ENCODE assay signal across 19 cellular contexts in genomic region chrX:39487166-39488006, GRCh38.
DNase-seq lines count a peak whose midpoint lies in the region; ATAC-seq, FAIRE-seq and TF ChIP-seq lines count a peak whose summit lies in the region.
"Had no signal": no experiment of that assay in that cellular context is flagged by ENCODE, and none has a peak within 500 bp of the region (broad histone marks: within the 10 kb centered on the region; RNA-seq: fewer than 3 reads in every experiment).

No MANE protein-coding gene starts in this region.

- peak overlapping the region; percentile 47 for H3K4me3 Mint-ChIP-seq in activated CD4-positive, alpha-beta T cell treated with anti-CD3 and anti-CD28 coated beads, Interleukin-2, amount 10 ng/mL, durations not matched to agents 24 days and 14 days
- H3K4me3 Mint-ChIP-seq in nephron = no peak overlapping the region
- no peak overlapping the region for H3K4me3 Mint-ChIP-seq in stimulated activated effector memory CD8-positive, alpha-beta T cell treated with anti-CD3 and anti-CD28 coated beads, Interleukin-12 subunit alpha, Interleukin-12 subunit beta, amount 100 ng/mL, for 72 hours

- TF ChIP-seq POLR2A in GM12892 (IDR thresholded peaks at IDR 0.05; ENCODE audit: low read depth, low read length) = no peak

- peak overlapping the region; percentile 73 for H3K27ac Mint-ChIP-seq in activated CD4-positive, alpha-beta T cell treated with anti-CD3 and anti-CD28 coated beads, Interleukin-2, amount 10 ng/mL, durations not matched to agents 24 days and 14 days
- H3K27ac Mint-ChIP-seq in nephron = peak overlapping the region in 2 of 3 experiments; percentile 67 to 75
- H3K27ac Mint-ChIP-seq in stimulated activated effector memory CD8-positive, alpha-beta T cell treated with anti-CD3 and anti-CD28 coated beads, Interleukin-12 subunit alpha, Interleukin-12 subunit beta, amount 100 ng/mL, for 72 hours = no peak overlapping the region

- no peak overlapping the region for H2AFZ ChIP-seq in OCI-LY3 (ENCODE audit: low read depth, low read length)

- no peak overlapping the region for H3K27ac ChIP-seq in OCI-LY3 (ENCODE audit: low read length)
- H3K27ac ChIP-seq: lower lobe of right lung, testis had no signal

- H3K79me2 ChIP-seq in OCI-LY3 (ENCODE audit: low read length) = no peaks in the 10 kb centered on the region

- H3K4me3 ChIP-seq in OCI-LY3 (ENCODE audit: low read length) = no peak overlapping the region
- H3K4me3 ChIP-seq: lower lobe of right lung, testis had no signal

- no peak for DNase-seq in activated CD4-positive, alpha-beta T cell treated with anti-CD3 and anti-CD28 coated beads, Interleukin-2, amount 10 ng/mL, durations not matched to agents 24 days and 14 days
- DNase-seq in activated CD4-positive, alpha-beta T cell treated with anti-CD3 and anti-CD28 coated beads, Interleukin-2, amount 50 U/mL, for 1 hour = no peak
- DNase-seq in GM12892 (ENCODE audit: insufficient read length) (no peak), DMS53 treated with DMSO at 0.1 percent for 48 hours (lab: John Stamatoyannopoulos, UW; ENCODE audit: unreplicated experiment) (no peak)
- DNase-seq in stimulated activated effector memory CD8-positive, alpha-beta T cell treated with anti-CD3 and anti-CD28 coated beads, Interleukin-12 subunit alpha, Interleukin-12 subunit beta, amount 100 ng/mL, for 72 hours (ENCODE audit: low spot score in 2 of 2) = no peak
- DNase-seq: activated CD8-positive, alpha-beta memory T cell treated with anti-CD3 and anti-CD28 coated beads, Interleukin-2, amount 50 U/mL, for 4 hours; activated effector memory CD4-positive, alpha-beta T cell treated with anti-CD3 and anti-CD28 coated beads, Interleukin-2, amount 50 U/mL, for 16 hours; C1 segment of cervical spinal cord; lower lobe of right lung; NCI-H1436 treated with DMSO at 0.1 percent for 48 hours; NCI-H524; occipital lobe; testis had no signal

- intact Hi-C loops in activated CD4-positive, alpha-beta T cell treated with anti-CD3 and anti-CD28 coated beads, Interleukin-2, amount 10 ng/mL, durations not matched to agents 24 days and 14 days (cut with micrococcal nuclease) = no loop called here

- H3K4me1 Mint-ChIP-seq in activated CD4-positive, alpha-beta T cell treated with anti-CD3 and anti-CD28 coated beads, Interleukin-2, amount 10 ng/mL, durations not matched to agents 24 days and 14 days = peaks cover 34% of the 10 kb centered on the region
- H3K4me1 Mint-ChIP-seq in nephron = peaks cover 65% of the 10 kb centered on the region
- peaks cover 14% of the 10 kb centered on the region for H3K4me1 Mint-ChIP-seq in stimulated activated effector memory CD8-positive, alpha-beta T cell treated with anti-CD3 and anti-CD28 coated beads, Interleukin-12 subunit alpha, Interleukin-12 subunit beta, amount 100 ng/mL, for 72 hours

- peaks cover 4% of the 10 kb centered on the region for H3K9me3 Mint-ChIP-seq in activated CD4-positive, alpha-beta T cell treated with anti-CD3 and anti-CD28 coated beads, Interleukin-2, amount 10 ng/mL, durations not matched to agents 24 days and 14 days
- peaks cover 2% of the 10 kb centered on the region for H3K9me3 Mint-ChIP-seq in nephron
- H3K9me3 Mint-ChIP-seq in stimulated activated effector memory CD8-positive, alpha-beta T cell treated with anti-CD3 and anti-CD28 coated beads, Interleukin-12 subunit alpha, Interleukin-12 subunit beta, amount 100 ng/mL, for 72 hours = no peaks in the 10 kb centered on the region

- peaks cover 26% of the 10 kb centered on the region for H3K4me1 ChIP-seq in OCI-LY3 (ENCODE audit: low read length)
- H3K4me1 ChIP-seq: lower lobe of right lung, testis had no signal

- peak; percentile 63 for FAIRE-seq in GM12892 (lab: Jason Lieb, UNC)
- FAIRE-seq: A204.1, frontal cortex, keratinocyte had no signal

- peak overlapping the region; percentile 17; the same call in 1 of the 2 replicates for H3K4me2 ChIP-seq in OCI-LY3 (ENCODE audit: low read length)

- no peak overlapping the region for H3K9ac ChIP-seq in OCI-LY3 (ENCODE audit: low read length)

- peaks cover 7% of the 10 kb centered on the region for H3K27me3 ChIP-seq in OCI-LY3 (ENCODE audit: low read depth, low read length)
- H3K27me3 ChIP-seq: testis had no signal

- H3K9me3 ChIP-seq in OCI-LY3 (ENCODE audit: insufficient read depth, low read length) = no peaks in the 10 kb centered on the region
- H3K9me3 ChIP-seq: lower lobe of right lung, testis had no signal

- H3K36me3 Mint-ChIP-seq in activated CD4-positive, alpha-beta T cell treated with anti-CD3 and anti-CD28 coated beads, Interleukin-2, amount 10 ng/mL, durations not matched to agents 24 days and 14 days (ENCODE audit: low read depth) = no peaks in the 10 kb centered on the region
- H3K36me3 Mint-ChIP-seq in nephron (ENCODE audit: low read depth) = no peaks in the 10 kb centered on the region
- no peaks in the 10 kb centered on the region for H3K36me3 Mint-ChIP-seq in stimulated activated effector memory CD8-positive, alpha-beta T cell treated with anti-CD3 and anti-CD28 coated beads, Interleukin-12 subunit alpha, Interleukin-12 subunit beta, amount 100 ng/mL, for 72 hours

- no peaks in the 10 kb centered on the region for H4K20me1 ChIP-seq in OCI-LY3 (ENCODE audit: insufficient read depth, low read length)

- no peaks in the 10 kb centered on the region for H3K36me3 ChIP-seq in OCI-LY3 (replicated peaks; ENCODE audit: low read depth, low read length)
- H3K36me3 ChIP-seq: lower lobe of right lung had no signal

- H3K27me3 Mint-ChIP-seq in activated CD4-positive, alpha-beta T cell treated with anti-CD3 and anti-CD28 coated beads, Interleukin-2, amount 10 ng/mL, durations not matched to agents 24 days and 14 days = no peaks in the 10 kb centered on the region
- no peaks in the 10 kb centered on the region for H3K27me3 Mint-ChIP-seq in nephron (ENCODE audit: low read depth)

- ATAC-seq in GM18502 (IDR thresholded peaks at IDR 0.05; ENCODE audit: poor library complexity, unreplicated experiment) = no peak
- no peak for ATAC-seq in stimulated activated effector memory CD8-positive, alpha-beta T cell treated with anti-CD3 and anti-CD28 coated beads, Interleukin-12 subunit alpha, Interleukin-12 subunit beta, amount 100 ng/mL, for 72 hours
- ATAC-seq: lower lobe of right lung had no signal

- TF ChIP-seq CTCF in OCI-LY3 (IDR thresholded peaks at IDR 0.05; ENCODE audit: low read depth, low read length) (no peak), nephron (IDR thresholded peaks at IDR 0.05; ENCODE audit: unreplicated experiment in 3 of 3) (no peak)
